13 cellular contexts compared by ENCODE assay signal in genomic region chr2:49004046-49004626, GRCh38.
DNase-seq lines count a peak whose midpoint lies in the region; ATAC-seq, FAIRE-seq and TF ChIP-seq lines count a peak whose summit lies in the region.
"Had no signal": no experiment of that assay in that cellular context is flagged by ENCODE, and none has a peak within 500 bp of the region (broad histone marks: within the 10 kb centered on the region; RNA-seq: fewer than 3 reads in every experiment).

No MANE protein-coding gene starts in this region.

- peak; percentile 89 for FAIRE-seq in GM19239 (lab: Jason Lieb, UNC)
- FAIRE-seq: keratinocyte had no signal

- peaks cover 9% of the 10 kb centered on the region for H3K4me1 Mint-ChIP-seq in progenitor cell of endocrine pancreas (ENCODE audit: low read depth)

- no peak for TF ChIP-seq CTCF in progenitor cell of endocrine pancreas (IDR thresholded peaks at IDR 0.05; ENCODE audit: unreplicated experiment)

- ATAC-seq in HG02678 (IDR thresholded peaks at IDR 0.05; ENCODE audit: unreplicated experiment): peak; percentile 74

- no peaks in the 10 kb centered on the region for H3K27me3 Mint-ChIP-seq in progenitor cell of endocrine pancreas

- H3K36me3 Mint-ChIP-seq in progenitor cell of endocrine pancreas (ENCODE audit: insufficient read depth): no peaks in the 10 kb centered on the region
- H3K36me3 Mint-ChIP-seq: neural progenitor cell had no signal

- peaks cover 3% of the 10 kb centered on the region for H3K9me3 Mint-ChIP-seq in progenitor cell of endocrine pancreas (ENCODE audit: low read depth)
- H3K9me3 Mint-ChIP-seq: neural progenitor cell had no signal

- H3K27ac Mint-ChIP-seq in progenitor cell of endocrine pancreas: peak overlapping the region; percentile 53
- H3K27ac Mint-ChIP-seq: neural progenitor cell had no signal

- no peak overlapping the region for H3K4me3 Mint-ChIP-seq in progenitor cell of endocrine pancreas (ENCODE audit: low read depth)
- H3K4me3 Mint-ChIP-seq: neural progenitor cell had no signal

- no peak for DNase-seq in GM19239 (ENCODE audit: insufficient read length, low spot score)
- DNase-seq in Kasumi-1 (lab: John Stamatoyannopoulos, UW): peak; percentile 56 to 59
- no peak for DNase-seq in progenitor cell of endocrine pancreas (ENCODE audit: low spot score, unreplicated experiment)
- no peak for DNase-seq in kidney tubule cell (ENCODE audit: low spot score)
- DNase-seq in HuH-7.5 (ENCODE audit: low spot score): no peak
- DNase-seq in NCI-H1417 treated with DMSO at 0.1 percent for 48 hours (lab: John Stamatoyannopoulos, UW): no peak
- DNase-seq: activated CD4-positive, CD25-positive, alpha-beta regulatory T cell; central memory CD4-positive, alpha-beta T cell; DND-41; stomach had no signal

Comparison
In these comparisons a context has a peak if more than half of its experiments do, and no peak if none do; other contexts are left out.
1. DNase-seq: peak in Kasumi-1 (2 of 2); none in GM19239 (single experiment), progenitor cell of endocrine pancreas (single experiment), kidney tubule cell (single experiment), HuH-7.5 (single experiment) and NCI-H1417 treated with DMSO at 0.1 percent for 48 hours (single experiment).